ENCODE assay signal across 8 cellular contexts in the genomic region with DNA sequence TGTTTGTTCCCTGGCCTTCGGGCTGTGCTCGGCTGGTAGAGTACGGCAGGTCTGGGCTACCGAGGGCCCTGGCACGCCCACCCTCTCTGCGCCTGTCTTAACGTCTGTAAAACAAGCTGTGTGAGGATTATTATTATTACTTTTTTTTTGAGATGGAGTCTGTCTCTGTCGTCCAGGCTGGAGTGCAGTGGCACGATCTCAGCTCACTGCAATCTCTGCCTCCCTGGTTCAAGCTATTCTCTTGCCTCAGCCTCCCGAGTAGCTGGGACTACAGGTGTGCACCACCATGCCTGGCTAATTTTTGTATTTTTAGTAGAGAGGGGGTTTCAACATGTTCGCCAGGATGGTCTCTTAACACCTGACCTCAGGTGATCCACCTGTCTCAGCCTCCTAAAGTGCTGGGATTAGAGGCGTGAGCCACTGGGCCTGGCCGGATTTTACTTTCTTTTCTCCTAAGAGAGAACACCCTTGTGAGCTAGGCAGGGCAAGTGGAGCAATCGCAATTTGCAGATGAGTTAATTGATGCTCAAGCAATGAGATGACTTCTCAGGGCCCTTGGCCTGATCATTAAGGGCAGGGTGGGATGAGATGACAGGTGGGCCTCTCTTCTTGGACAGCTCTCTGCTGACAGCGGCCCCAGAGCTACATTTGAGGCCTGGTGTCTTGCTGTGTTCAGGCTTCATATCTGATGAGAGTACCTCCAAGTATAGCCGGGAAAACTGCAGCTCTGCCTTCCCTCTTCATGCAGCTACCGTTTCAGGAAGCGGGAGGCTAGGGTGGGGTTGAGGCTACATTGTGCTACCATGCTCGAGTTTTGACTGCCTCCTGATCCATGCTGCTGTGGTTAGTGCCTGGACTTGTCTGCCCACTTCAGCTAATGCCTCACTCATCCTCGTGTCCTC. TPM values are rescaled to one million over a fixed set of nuclear protein-coding genes. Genes with fewer than 3 reads are reported as not detected.
DNase-seq lines count a peak whose midpoint lies in the region; ATAC-seq and TF ChIP-seq lines count a peak whose summit lies in the region.

No MANE protein-coding gene starts in this region.

- H3K4me3 ChIP-seq in KMS-11 (IDR thresholded peaks at IDR 0.05; ENCODE audit: insufficient read depth, low read depth, low read length): no peak overlapping the region
- peak overlapping the region; percentile 66 to 100 (median 93) for H3K4me3 ChIP-seq in dorsolateral prefrontal cortex
- H3K4me3 ChIP-seq in muscle layer of duodenum (ENCODE audit: low read depth in 1 of 2, low read length in 2 of 2): peak overlapping the region; percentile 66 to 87

- no peaks in the 10 kb centered on the region for H3K9me3 ChIP-seq in muscle layer of duodenum (ENCODE audit: control insufficient read depth in 1 of 2, low read length in 2 of 2)

- TF ChIP-seq CTCF in KMS-11 (conservative IDR thresholded peaks at IDR 0.05; ENCODE audit: low read depth, low read length) (no peak; the same call in 1 of the 2 replicates), dorsolateral prefrontal cortex (IDR thresholded peaks at IDR 0.05 in 54 of 56, conservative IDR thresholded peaks at IDR 0.05 in 2 of 56; ENCODE audit: low read depth in 1 of 56, partially characterized antibody in 56 of 56) (no peak)

- peaks cover 31% of the 10 kb centered on the region for H3K4me1 ChIP-seq in KMS-11 (ENCODE audit: low read depth, poor library complexity, severe bottlenecking)
- H3K4me1 ChIP-seq in muscle layer of duodenum (ENCODE audit: control insufficient read depth in 1 of 2, insufficient read depth in 2 of 2, low read length in 2 of 2): peaks cover 3 to 12% of the 10 kb centered on the region in 2 donors

- no peak overlapping the region for H3K27ac ChIP-seq in KMS-11
- H3K27ac ChIP-seq in dorsolateral prefrontal cortex: peak overlapping the region; percentile 73 to 99 (median 96)
- peak overlapping the region; percentile 67 for H3K27ac ChIP-seq in muscle layer of duodenum (ENCODE audit: low read length)

- peak overlapping the region; percentile 73; the same call in 1 of the 2 replicates for H3K9ac ChIP-seq in KMS-11

- H3K36me3 ChIP-seq in KMS-11 (ENCODE audit: insufficient read depth): no peaks in the 10 kb centered on the region
- H3K36me3 ChIP-seq in muscle layer of duodenum (ENCODE audit: control insufficient read depth in 1 of 2, insufficient read depth in 2 of 2, low read length in 2 of 2): no peaks in the 10 kb centered on the region

- DNase-seq in CD1c-positive myeloid dendritic cell (ENCODE audit: extremely low spot score) (peak; percentile 34), dorsolateral prefrontal cortex (peak in 1 of 10 donors; percentile 39), DMS79 treated with DMSO at 0.1 percent for 48 hours (lab: John Stamatoyannopoulos, UW) (no peak), amniotic stem cell (lab: John Stamatoyannopoulos, UW) (no peak), LoVo (ENCODE audit: low spot score) (no peak)

- peak overlapping the region; percentile 96 for H2AFZ ChIP-seq in KMS-11 (ENCODE audit: low read depth)

- H3K4me2 ChIP-seq in KMS-11: peak overlapping the region; percentile 56

- intact Hi-C loops in dorsolateral prefrontal cortex (cut with DNase I): loop anchor here (1.0 to 5.0 kb wide), 6 partner anchors 31 to 358 kb away; a partner anchor contains a TSS

- H3K27me3 ChIP-seq in KMS-11 (ENCODE audit: insufficient read depth, low read depth) (no peaks in the 10 kb centered on the region), dorsolateral prefrontal cortex (no peaks in the 10 kb centered on the region), muscle layer of duodenum (ENCODE audit: low read depth, low read length) (no peaks in the 10 kb centered on the region)

- H3K79me2 ChIP-seq in KMS-11 (ENCODE audit: insufficient read depth, low read depth): peaks cover 6% of the 10 kb centered on the region; the same call in 1 of the 2 replicates

- H4K20me1 ChIP-seq in KMS-11 (ENCODE audit: insufficient read depth): no peaks in the 10 kb centered on the region

- ATAC-seq in GM21381 (IDR thresholded peaks at IDR 0.05; ENCODE audit: unreplicated experiment): peak; percentile 16

RNA-seq across cellular contexts. Expression of a gene that starts 0.9 kb away (rescaled TPM):
- 100 to 1,000 TPM in 3 of 120 experiments, 10 to 100 TPM in 117; 43.8 to 108 (median 67.5) TPM for total RNA-seq in dorsolateral prefrontal cortex

RNA-seq across cellular contexts. Expression of a gene that starts 13.0 kb away (rescaled TPM):
- total RNA-seq in dorsolateral prefrontal cortex: 10 to 100 TPM; 33.1 to 85.0 (median 58.3) TPM
